In the genomic region with DNA sequence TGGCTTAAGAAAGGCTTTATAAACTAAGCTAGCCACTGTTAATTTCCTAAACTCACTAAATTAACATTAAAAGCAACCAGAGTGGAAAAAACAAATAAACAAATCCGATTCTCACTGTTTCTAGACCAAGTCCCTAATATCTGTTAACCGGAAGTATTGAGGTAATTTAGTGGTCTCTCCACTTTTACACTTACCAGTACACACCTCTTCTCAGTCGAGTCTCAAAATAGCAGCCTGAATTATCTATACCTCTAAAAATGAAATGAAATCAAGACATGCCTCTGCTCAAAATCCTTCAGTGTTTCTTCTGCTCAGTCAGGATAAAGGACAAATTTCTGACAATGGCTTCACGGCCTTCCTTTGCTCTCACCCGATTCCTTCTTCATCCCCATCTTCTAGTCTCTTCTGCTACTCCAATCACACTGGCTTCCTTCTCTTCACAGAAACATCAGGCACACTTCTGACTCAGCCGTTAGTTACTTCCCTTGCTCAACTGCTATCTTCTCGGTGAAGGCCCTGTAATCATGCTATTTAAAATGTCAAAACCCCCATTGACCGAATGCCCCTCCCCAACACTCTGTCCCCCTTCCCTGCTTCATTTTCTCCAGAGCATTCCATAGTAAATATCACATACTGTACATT, we compare ENCODE assay signal across 17 cellular contexts.
A peak's percentile ranks its signal among the peaks of the same experiment; 100 is the strongest.
DNase-seq lines count a peak whose midpoint lies in the region; ATAC-seq and TF ChIP-seq lines count a peak whose summit lies in the region.
"Had no signal": no experiment of that assay in that cellular context is flagged by ENCODE, and none has a peak within 500 bp of the region (broad histone marks: within the 10 kb centered on the region; RNA-seq: fewer than 3 reads in every experiment).

No MANE protein-coding gene starts in this region.

- ATAC-seq in HG02885 (IDR thresholded peaks at IDR 0.05; ENCODE audit: poor library complexity, unreplicated experiment), result peak; percentile 56
- no peak for ATAC-seq in activated CD4-positive, CD25-positive, alpha-beta regulatory T cell treated with anti-CD3 and anti-CD28 coated beads, Interleukin-2, amount 50 U/mL, for 24 hours
- ATAC-seq: T-helper 17 cell had no signal

- H3K4me1 ChIP-seq in adipocyte (ENCODE audit: control insufficient read depth, insufficient read depth, low read length), result peaks cover 54% of the 10 kb centered on the region
- H3K4me1 ChIP-seq in Peyer's patch, result no peaks in the 10 kb centered on the region
- H3K4me1 ChIP-seq: BE2C had no signal

- H3K27me3 ChIP-seq in adipocyte (replicated peaks; ENCODE audit: control insufficient read depth, insufficient read depth, low read length), result no peaks in the 10 kb centered on the region
- no peaks in the 10 kb centered on the region for H3K27me3 ChIP-seq in Peyer's patch
- H3K27me3 ChIP-seq: BE2C had no signal

- no peaks in the 10 kb centered on the region for H3K36me3 ChIP-seq in adipocyte (ENCODE audit: control insufficient read depth, insufficient read depth, low read length, severe bottlenecking)
- no peaks in the 10 kb centered on the region for H3K36me3 ChIP-seq in Peyer's patch
- H3K36me3 ChIP-seq: BE2C had no signal

- H3K27ac ChIP-seq in Peyer's patch, result peak overlapping the region in 1 of 4 donors; percentile 54

- no peak for TF ChIP-seq POLR2A in Peyer's patch (IDR thresholded peaks at IDR 0.05)

- DNase-seq in AG10803 (ENCODE audit: low read depth) (peak; percentile 82), adipocyte (ENCODE audit: low read depth) (peak; percentile 75), iris pigment epithelial cell (ENCODE audit: low read depth) (peak; percentile 83), hypothalamus (lab: John Stamatoyannopoulos, UW) (no peak), Peyer's patch (no peak)
- DNase-seq in stimulated activated CD4-positive, alpha-beta T cell treated with anti-CD3 and anti-CD28 coated beads, Interleukin-1b, Interleukin-23, amount 100 ng/mL, for 48 hours, result no peak
- DNase-seq: activated CD4-positive, alpha-beta T cell treated with anti-CD3 and anti-CD28 coated beads, Interleukin-2, amount 10 ng/mL, durations not matched to agents 7 days and 5 days; activated naive CD8-positive, alpha-beta T cell treated with anti-CD3 and anti-CD28 coated beads for 36 hours; activated T-cell treated with anti-CD3 and anti-CD28 coated beads, Interleukin-2, amount 50 U/mL, for 1 hour; BE2C; central memory CD4-positive, alpha-beta T cell; effector memory CD4-positive, alpha-beta T cell; NCI-H82; T-helper 17 cell had no signal

- H3K4me3 ChIP-seq in AG10803 (ENCODE audit: low read length) (peak overlapping the region; percentile 67), adipocyte (ENCODE audit: low read length) (peak overlapping the region; percentile 79), Peyer's patch (no peak overlapping the region)
- H3K4me3 ChIP-seq: lung had no signal

- H3K9ac ChIP-seq in adipocyte (ENCODE audit: low read length), result peak overlapping the region; percentile 80

- no peak for TF ChIP-seq CTCF in AG10803 (conservative IDR thresholded peaks at IDR 0.05; ENCODE audit: low read length)
- no peak for TF ChIP-seq CTCF in Peyer's patch (IDR thresholded peaks at IDR 0.05)

- no peaks in the 10 kb centered on the region for H3K9me3 ChIP-seq in adipocyte (ENCODE audit: control insufficient read depth, low read length)
- H3K9me3 ChIP-seq in Peyer's patch, result no peaks in the 10 kb centered on the region
- H3K9me3 ChIP-seq: BE2C had no signal

Comparison
In these comparisons a context has a peak if more than half of its experiments do, and no peak if none do; other contexts are left out.
1. DNase-seq: peak in AG10803 (single experiment), adipocyte (single experiment) and iris pigment epithelial cell (single experiment); none in hypothalamus (0 of 51), stimulated activated CD4-positive, alpha-beta T cell treated with anti-CD3 and anti-CD28 coated beads, Interleukin-1b, Interleukin-23, amount 100 ng/mL, for 48 hours (single experiment) and Peyer's patch (0 of 3).
2. H3K4me3 ChIP-seq: peak in AG10803 (single experiment) and adipocyte (single experiment); none in Peyer's patch (0 of 4).